Comparison of ENCODE assay signal across 11 cellular contexts in the genomic region with DNA sequence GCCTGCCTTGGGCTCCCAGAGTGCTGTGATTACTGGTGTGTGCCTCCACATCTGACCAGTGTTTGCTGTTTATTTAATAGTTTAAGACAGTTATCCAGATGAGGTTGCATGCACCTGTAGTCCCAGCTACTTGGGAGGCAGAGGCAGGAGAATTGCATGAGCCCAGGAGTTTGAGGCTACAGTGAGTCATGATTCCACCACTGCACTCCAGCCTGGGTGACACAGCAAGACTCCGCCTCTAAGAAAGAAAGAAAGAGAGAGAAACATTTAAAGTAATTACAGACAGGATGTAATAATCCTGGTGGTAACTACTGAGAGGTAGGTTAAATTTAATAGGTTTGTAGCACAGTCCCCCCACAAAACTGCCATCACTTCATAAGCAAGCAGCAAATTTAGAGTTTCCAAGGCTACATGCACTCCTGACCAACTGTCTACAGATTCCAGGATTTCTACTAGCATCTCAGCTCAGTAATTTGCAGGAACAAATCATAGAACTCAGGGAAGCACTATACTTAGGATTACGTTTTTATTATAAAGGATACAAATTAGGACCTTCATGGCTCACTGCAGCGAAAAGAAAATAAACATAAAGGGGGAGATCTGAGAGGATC.
DNase-seq lines count a peak whose midpoint lies in the region; ATAC-seq and TF ChIP-seq lines count a peak whose summit lies in the region.
"Had no signal": no experiment of that assay in that cellular context is flagged by ENCODE, and none has a peak within 500 bp of the region (broad histone marks: within the 10 kb centered on the region; RNA-seq: fewer than 3 reads in every experiment).

No MANE protein-coding gene starts in this region.

- CTCF ChIA-PET in PC-3 (lab: Charles Lee) = no interaction called here

- peak overlapping the region; percentile 47 for H3K9ac ChIP-seq in PC-3 (ENCODE audit: low read length)

- in situ Hi-C loops in GM13976 (cut with MboI; ENCODE audit: low sequenced_read_pairs, unreplicated experiment) = no loop called here

- H3K27ac ChIP-seq in PC-3 (ENCODE audit: low read length) = peak overlapping the region; percentile 94
- H3K27ac ChIP-seq in caudate nucleus (ENCODE audit: low read depth, low read length) = no peak overlapping the region
- H3K27ac ChIP-seq: right lobe of liver, suprapubic skin had no signal

- intact Hi-C loops in PC-3 (cut with micrococcal nuclease) (loop anchor here (5.0 kb wide), 1 partner anchor 86 kb away; no protein-coding TSS in a partner anchor), CD14-positive monocyte (cut with micrococcal nuclease) (no loop called here)

- no peak overlapping the region for H2AFZ ChIP-seq in PC-3 (ENCODE audit: low read length)

- peak overlapping the region in 3 of 7 donors; percentile 4 to 64 (median 47) for H3K27ac Mint-ChIP-seq in CD14-positive monocyte

- peaks cover 0 to 3% (median 0%) of the 10 kb centered on the region in 7 donors for H3K9me3 Mint-ChIP-seq in CD14-positive monocyte

- peak; percentile 74 for DNase-seq in H4 (ENCODE audit: low spot score)
- DNase-seq in PC-3 = peak; percentile 78
- peak; percentile 62 for DNase-seq in choroid plexus epithelial cell (ENCODE audit: low read depth)
- peak; percentile 28 for DNase-seq in non-pigmented ciliary epithelial cell (ENCODE audit: low read depth)
- DNase-seq in NCI-H510A treated with DMSO at 0.1 percent for 48 hours (lab: John Stamatoyannopoulos, UW) = no peak
- DNase-seq in CD14-positive monocyte (ENCODE audit: low spot score) = no peak
- no peak for DNase-seq in GM13976 (ENCODE audit: low spot score)
- no peak for DNase-seq in caudate nucleus (lab: John Stamatoyannopoulos, UW)
- DNase-seq: NCI-H510A, right lobe of liver had no signal

- H3K9me2 ChIP-seq in PC-3 (replicated peaks; ENCODE audit: low read length) = no peaks in the 10 kb centered on the region

- H3K4me3 ChIP-seq in PC-3 (ENCODE audit: low read length) (peak overlapping the region; percentile 34; the same call in 1 of the 2 replicates), choroid plexus epithelial cell (ENCODE audit: low read depth, low read length) (no peak overlapping the region)
- H3K4me3 ChIP-seq: right lobe of liver, suprapubic skin had no signal

- peaks cover 28% of the 10 kb centered on the region for H3K4me1 ChIP-seq in PC-3 (ENCODE audit: insufficient read depth, low read length)
- H3K4me1 ChIP-seq: right lobe of liver, suprapubic skin had no signal

- H4K20me1 ChIP-seq in PC-3 (ENCODE audit: low read length) = no peaks in the 10 kb centered on the region

- H3K4me2 ChIP-seq in PC-3 (ENCODE audit: low read length) = peak overlapping the region; percentile 70

- H3K27me3 Mint-ChIP-seq in CD14-positive monocyte (ENCODE audit: low read depth in 3 of 3) = peaks cover 0 to 2% (median 0%) of the 10 kb centered on the region in 3 donors

- peaks cover 7% of the 10 kb centered on the region; the same call in 1 of the 2 replicates for H3K36me3 ChIP-seq in PC-3 (ENCODE audit: low read depth, low read length)

- H3K27me3 ChIP-seq in PC-3 (ENCODE audit: low read length) = no peaks in the 10 kb centered on the region
- H3K27me3 ChIP-seq: right lobe of liver, suprapubic skin had no signal

- no peak overlapping the region for H3K4me3 Mint-ChIP-seq in CD14-positive monocyte

- no peaks in the 10 kb centered on the region for H3K9me3 ChIP-seq in PC-3 (ENCODE audit: low read length)
- H3K9me3 ChIP-seq: right lobe of liver, suprapubic skin had no signal

- BruUV-seq in PC-3 (replicated peaks; lab: Mats Ljungman, UMichigan) = TSS peak; percentile 65

- H3K4me1 Mint-ChIP-seq in CD14-positive monocyte = no peaks in the 10 kb centered on the region

- TF ChIP-seq CTCF in PC-3 (conservative IDR thresholded peaks at IDR 0.05; ENCODE audit: low read depth, low read length) (no peak), choroid plexus epithelial cell (conservative IDR thresholded peaks at IDR 0.05; ENCODE audit: low read depth, low read length) (no peak), CD14-positive monocyte (IDR thresholded peaks at IDR 0.05) (no peak), GM13976 (IDR thresholded peaks at IDR 0.05; ENCODE audit: borderline replicate concordance, control extremely low read depth, extremely low read depth, insufficient read depth, missing control alignments) (no peak)

- H3F3A ChIP-seq in PC-3 (ENCODE audit: low read length, unreplicated experiment) = no peaks in the 10 kb centered on the region

- ATAC-seq in PC-3 = peak; percentile 86

- POLR2A ChIA-PET in PC-3 (lab: Charles Lee; ENCODE audit: unreplicated experiment) = no interaction called here

- peaks cover 78 to 87% of the 10 kb centered on the region in 2 donors for H3K36me3 Mint-ChIP-seq in CD14-positive monocyte

- 0 out of 2 replicates have a peak, but pooled peaks cover 7% of the 10 kb centered on the region for H3K79me2 ChIP-seq in PC-3 (ENCODE audit: low read length)

Comparison
In these comparisons a context has a peak if more than half of its experiments do, and no peak if none do; other contexts are left out.
1. DNase-seq: peak in H4 (single experiment), PC-3 (single experiment), choroid plexus epithelial cell (single experiment) and non-pigmented ciliary epithelial cell (single experiment); none in NCI-H510A treated with DMSO at 0.1 percent for 48 hours (single experiment), CD14-positive monocyte (single experiment), GM13976 (single experiment) and caudate nucleus (0 of 61).